In genomic region chrX:132909643-132910042, GRCh38 we compare ENCODE assay signal across 1 cellular context.
TF ChIP-seq lines count a peak whose summit lies in the region.

No MANE protein-coding gene starts in this region.

TF ChIP-seq in GM23338, 12 proteins besides CTCF, POLR2A, EP300 and RAD21 (continued from another document):
- TF ChIP-seq ZNF462 (CRISPR knock-in tag; IDR thresholded peaks at IDR 0.05), result no peak
- no peak for TF ChIP-seq REST (IDR thresholded peaks at IDR 0.05; ENCODE audit: unreplicated experiment)
- TF ChIP-seq STAT1 (IDR thresholded peaks at IDR 0.05; ENCODE audit: unreplicated experiment), result no peak
